In the genomic region with DNA sequence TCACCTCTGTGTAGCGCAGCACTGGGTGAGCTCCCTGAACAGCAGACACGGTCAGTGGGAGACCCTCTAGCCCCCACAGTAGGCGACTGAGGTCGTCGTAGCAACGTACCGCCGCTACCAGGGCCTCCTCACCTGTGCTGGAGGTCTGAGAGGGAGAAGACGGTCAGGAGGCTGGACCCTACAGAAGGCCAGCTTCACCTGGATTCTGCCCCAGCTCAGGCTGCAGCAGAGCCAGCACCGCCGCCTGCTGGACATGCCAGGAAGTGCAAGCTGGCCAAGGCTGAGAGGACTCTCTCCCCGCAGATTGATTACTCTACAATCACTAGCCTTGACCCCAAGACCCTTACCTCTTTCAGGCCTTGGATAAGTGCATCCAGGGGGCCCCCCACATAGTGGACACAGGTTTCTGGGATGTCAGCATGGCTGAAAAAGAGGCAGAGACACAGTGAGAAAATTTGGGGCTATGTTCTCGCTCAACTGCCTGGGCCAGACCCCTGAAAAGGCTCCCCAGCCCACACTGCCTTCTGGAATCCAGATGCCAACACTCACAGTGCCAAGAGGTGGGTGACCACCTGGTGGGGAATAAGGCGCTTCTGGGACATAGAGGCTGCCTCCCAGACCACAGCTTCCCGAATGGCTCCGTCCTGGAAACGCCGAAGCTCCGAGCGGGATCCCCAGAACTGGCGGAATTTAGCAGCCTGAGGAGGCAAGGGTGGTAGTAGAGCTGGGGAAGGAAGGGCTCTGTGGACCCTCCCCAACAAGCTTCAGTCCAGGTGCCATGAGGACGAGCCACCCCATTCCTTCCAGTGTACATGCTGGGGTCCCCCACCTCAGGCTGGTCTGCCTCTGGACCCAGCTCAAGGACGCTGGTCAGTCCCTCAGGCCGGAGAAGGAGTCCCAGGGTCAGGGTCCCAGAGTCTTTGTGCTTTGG, we compare ENCODE assay signal across 9 cellular contexts. TPM values are rescaled to one million over a fixed set of nuclear protein-coding genes. Genes with fewer than 3 reads are reported as not detected.
DNase-seq lines count a peak whose midpoint lies in the region; ATAC-seq and TF ChIP-seq lines count a peak whose summit lies in the region.
"Had no signal": no experiment of that assay in that cellular context is flagged by ENCODE, and none has a peak within 500 bp of the region (broad histone marks: within the 10 kb centered on the region; RNA-seq: fewer than 3 reads in every experiment).

No MANE protein-coding gene starts in this region.

- DNase-seq in EL (peak; percentile 36), KBM-7 (peak; percentile 53), lower lobe of right lung (peak; percentile 81), NCI-H187 treated with DMSO at 0.1 percent for 48 hours (lab: John Stamatoyannopoulos, UW) (no peak)
- DNase-seq in activated CD4-positive, alpha-beta T cell treated with anti-CD3 and anti-CD28 coated beads for 24 hours (ENCODE audit: low read depth in 2 of 2) = peak; percentile 60 to 61
- DNase-seq in central memory CD8-positive, alpha-beta T cell (ENCODE audit: low spot score in 2 of 2) = peak; percentile 52 to 66
- peak; percentile 58 to 63 for DNase-seq in stimulated activated CD8-positive, alpha-beta memory T cell treated with anti-CD3 and anti-CD28 coated beads, Interleukin-2, amount 100 ng/mL, for 48 hours (ENCODE audit: low read depth in 2 of 2)

- H3K27me3 ChIP-seq in lower lobe of right lung (ENCODE audit: low read depth) = no peaks in the 10 kb centered on the region
- H3K27me3 ChIP-seq: SJSA1 had no signal

- H3K9me3 Mint-ChIP-seq in central memory CD8-positive, alpha-beta T cell = no peaks in the 10 kb centered on the region

- in situ Hi-C loops in KBM-7 (cut with MboI; ENCODE audit: low pct_unique_long_range_greater_than_20kb, low sequenced_read_pairs) = no loop called here

- H3K9me3 ChIP-seq in lower lobe of right lung = no peaks in the 10 kb centered on the region
- H3K9me3 ChIP-seq: SJSA1 had no signal

- H3K36me3 ChIP-seq in lower lobe of right lung = peaks cover 100% of the 10 kb centered on the region

- no peaks in the 10 kb centered on the region for H3K27me3 Mint-ChIP-seq in central memory CD8-positive, alpha-beta T cell

- peaks cover 2% of the 10 kb centered on the region for H3K4me1 ChIP-seq in lower lobe of right lung

- ATAC-seq in central memory CD8-positive, alpha-beta T cell (replicated peaks; ENCODE audit: extremely low read depth, poor library complexity, severe bottlenecking) = peak; percentile 40
- peak; percentile 82 to 88 for ATAC-seq in lower lobe of right lung
- no peak for ATAC-seq in HG03571 (IDR thresholded peaks at IDR 0.05; ENCODE audit: unreplicated experiment)

- H3K4me3 ChIP-seq in lower lobe of right lung = no peak overlapping the region
- H3K4me3 ChIP-seq: SJSA1 had no signal

- H3K36me3 Mint-ChIP-seq in central memory CD8-positive, alpha-beta T cell (ENCODE audit: insufficient read depth) = peaks cover 45% of the 10 kb centered on the region

- no peak overlapping the region for H3K27ac ChIP-seq in lower lobe of right lung
- H3K27ac ChIP-seq: SJSA1 had no signal

- H3K27ac Mint-ChIP-seq in central memory CD8-positive, alpha-beta T cell (ENCODE audit: low read depth) = no peak overlapping the region

- TF ChIP-seq CTCF in lower lobe of right lung (IDR thresholded peaks at IDR 0.05) = peak; percentile 98

- peaks cover 8% of the 10 kb centered on the region for H3K4me1 Mint-ChIP-seq in central memory CD8-positive, alpha-beta T cell

- intact Hi-C loops in lower lobe of right lung (cut with DNase I) = no loop called here

- H3K4me3 Mint-ChIP-seq in central memory CD8-positive, alpha-beta T cell = no peak overlapping the region

RNA-seq across cellular contexts. Expression of a gene that starts 6.9 kb away (rescaled TPM):
- total RNA-seq in lower lobe of right lung = 27.6 TPM

RNA-seq across cellular contexts. Expression of a gene that starts 19.4 kb away (rescaled TPM):
- total RNA-seq in lower lobe of right lung = 357 TPM
- total RNA-seq: SJSA1 had no signal

RNA-seq across cellular contexts. Expression of a gene that starts 57.2 kb away (rescaled TPM):
- 0.65 TPM for total RNA-seq in lower lobe of right lung
- total RNA-seq: SJSA1 had no signal
